Comparison of ENCODE assay signal across 21 cellular contexts in the genomic region with DNA sequence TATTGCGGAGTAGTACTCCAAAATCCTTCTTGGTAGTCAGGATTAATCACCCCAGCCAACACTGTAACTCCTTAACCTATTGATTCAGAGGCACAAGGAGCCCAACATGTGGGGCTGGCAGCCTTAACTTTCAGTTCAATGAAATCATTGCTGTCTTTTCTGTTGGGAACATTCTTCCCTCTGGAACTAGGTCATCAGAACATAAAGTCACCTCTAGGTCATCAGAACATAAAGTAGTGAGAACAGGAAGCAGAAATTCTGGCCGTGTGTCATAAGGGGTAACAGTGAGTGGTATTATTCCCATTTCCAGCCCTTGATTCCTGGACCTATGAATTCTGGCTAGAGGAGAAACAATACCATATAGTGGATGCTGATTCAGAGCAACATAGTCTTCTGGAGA.
"Had no signal": no experiment of that assay in that cellular context is flagged by ENCODE, and none has a peak within 500 bp of the region (broad histone marks: within the 10 kb centered on the region; RNA-seq: fewer than 3 reads in every experiment).

No MANE protein-coding gene starts in this region.

- H3K27ac ChIP-seq: SJSA1 had no signal

- H3K27me3 ChIP-seq: SJSA1 had no signal

- H3K4me3 ChIP-seq: SJSA1 had no signal

- DNase-seq: activated CD4-positive, alpha-beta T cell treated with anti-CD3 and anti-CD28 coated beads for 4 hours; activated CD4-positive, alpha-beta T cell treated with anti-CD3 and anti-CD28 coated beads, Interleukin-2, amount 50 U/mL, for 48 hours; activated CD8-positive, alpha-beta memory T cell treated with anti-CD3 and anti-CD28 coated beads, Interleukin-2, amount 10 ng/mL, durations not matched to agents 7 days and 5 days; activated effector memory CD4-positive, alpha-beta T cell treated with anti-CD3 and anti-CD28 coated beads, Interleukin-2, amount 50 U/mL, for 16 hours; activated naive CD4-positive, alpha-beta T cell treated with Interleukin-2 at 50 U/mL for 16 hours; activated naive CD8-positive, alpha-beta T cell treated with anti-CD3 and anti-CD28 coated beads, Interleukin-2, amount 50 U/mL, for 24 hours; activated T-cell treated with anti-CD3 and anti-CD28 coated beads, Interleukin-2, amount 50 U/mL, for 24 hours; amygdala; caudate nucleus; Kasumi-1; NCI-H1048; NCI-H146; NCI-H187 treated with DMSO at 0.1 percent for 48 hours; NCI-H2081 treated with DMSO at 0.1 percent for 48 hours; NCI-H446; PC-3; SHP77 had no signal

- H3K9me3 ChIP-seq: SJSA1 had no signal

- ATAC-seq: activated CD4-positive, CD25-positive, alpha-beta regulatory T cell treated with anti-CD3 and anti-CD28 coated beads, Interleukin-2, amount 50 U/mL, for 24 hours; activated CD8-positive, alpha-beta memory T cell treated with anti-CD3 and anti-CD28 coated beads, Interleukin-2, amount 10 ng/mL, durations not matched to agents 7 days and 5 days; activated naive CD4-positive, alpha-beta T cell treated with anti-CD3 and anti-CD28 coated beads, Interleukin-2, amount 50 U/mL, for 72 hours; activated naive CD8-positive, alpha-beta T cell treated with anti-CD3 and anti-CD28 coated beads, Interleukin-2, amount 50 U/mL, for 24 hours; PC-3; SK-N-SH treated with all-trans-retinoic acid at 6 μM for 48 hours had no signal

- H3K36me3 ChIP-seq: SJSA1 had no signal
